18 cellular contexts compared by ENCODE assay signal in genomic region chr2:74745766-74746165, GRCh38.
DNase-seq lines count a peak whose midpoint lies in the region; ATAC-seq, FAIRE-seq and TF ChIP-seq lines count a peak whose summit lies in the region.
"Had no signal": no experiment of that assay in that cellular context is flagged by ENCODE, and none has a peak within 500 bp of the region (broad histone marks: within the 10 kb centered on the region; RNA-seq: fewer than 3 reads in every experiment).

No MANE protein-coding gene starts in this region.

- no peaks in the 10 kb centered on the region for H4K20me1 ChIP-seq in HepG2 (ENCODE audit: insufficient read depth, low read length)

- H3K79me2 ChIP-seq in HepG2 (ENCODE audit: insufficient read depth, low read length) (no peaks in the 10 kb centered on the region), mesendoderm (ENCODE audit: control insufficient read depth, insufficient read depth, low read length) (no peaks in the 10 kb centered on the region)

- H3K27ac Mint-ChIP-seq in type B pancreatic cell, result peak overlapping the region; percentile 29
- H3K27ac Mint-ChIP-seq: CD4-positive, alpha-beta T cell had no signal

- TF ChIP-seq POLR2A in HepG2 (IDR thresholded peaks at IDR 0.05; ENCODE audit: insufficient read depth in 1 of 2, low read depth in 2 of 2, low read length in 2 of 2) (no peak), right lobe of liver (IDR thresholded peaks at IDR 0.05) (no peak)

- H3K9ac ChIP-seq in HepG2 (ENCODE audit: insufficient read depth, low read depth, low read length) (no peak overlapping the region), mucosa of rectum (ENCODE audit: low read depth in 1 of 2, low read length in 2 of 2) (no peak overlapping the region), mesendoderm (ENCODE audit: low read length) (no peak overlapping the region)

- H3K27me3 ChIP-seq in HepG2 (ENCODE audit: control insufficient read depth in 1 of 2, insufficient read depth in 2 of 2, low read length in 2 of 2), result peaks cover 0 to 37% of the 10 kb centered on the region in 2 experiments; a peak in 4 of 5 replicates
- H3K27me3 ChIP-seq in right lobe of liver, result no peaks in the 10 kb centered on the region
- no peaks in the 10 kb centered on the region for H3K27me3 ChIP-seq in mucosa of rectum (ENCODE audit: control insufficient read depth in 2 of 2, insufficient read depth in 2 of 2, low read length in 2 of 2)
- no peaks in the 10 kb centered on the region for H3K27me3 ChIP-seq in mesendoderm (ENCODE audit: insufficient read depth, low read length, poor library complexity)

- intact Hi-C loops in HepG2 (cut with micrococcal nuclease; ENCODE audit: unreplicated experiment) (no loop called here), right lobe of liver (cut with DNase I) (no loop called here)

- no peak overlapping the region for H3K18ac ChIP-seq in mesendoderm (ENCODE audit: low read length)

- no peak overlapping the region for H3K4me3 ChIP-seq in HepG2 (replicated peaks in 1 of 3; ENCODE audit: insufficient read depth in 1 of 3, low read depth in 2 of 3, low read length in 3 of 3)
- no peak overlapping the region for H3K4me3 ChIP-seq in right lobe of liver
- no peak overlapping the region for H3K4me3 ChIP-seq in mucosa of rectum (ENCODE audit: low read length in 2 of 2)
- no peak overlapping the region for H3K4me3 ChIP-seq in mesendoderm (ENCODE audit: low read length)

- H3K4me2 ChIP-seq in HepG2 (ENCODE audit: low read depth, low read length) (no peak overlapping the region), mesendoderm (ENCODE audit: low read length) (no peak overlapping the region)

- in situ Hi-C loops in HepG2 (cut with HindIII; ENCODE audit: extremely low pct_ligation_motif_present, low pct_unique_long_range_greater_than_20kb), result no loop called here

- no peak for TF ChIP-seq EP300 in HepG2 (IDR thresholded peaks at IDR 0.05; ENCODE audit: low read depth in 2 of 2, low read length in 2 of 2)
- no peak for TF ChIP-seq EP300 in HepG2 (CRISPR knock-in tag; IDR thresholded peaks at IDR 0.05; ENCODE audit: borderline replicate concordance)

- no peaks in the 10 kb centered on the region for H3K9me3 Mint-ChIP-seq in type B pancreatic cell
- H3K9me3 Mint-ChIP-seq: CD4-positive, alpha-beta T cell had no signal

- H3K36me3 ChIP-seq in HepG2 (replicated peaks in 1 of 2; ENCODE audit: control insufficient read depth in 1 of 2, insufficient read depth in 2 of 2, low read length in 2 of 2) (no peaks in the 10 kb centered on the region), right lobe of liver (no peaks in the 10 kb centered on the region), mucosa of rectum (ENCODE audit: control insufficient read depth in 2 of 2, insufficient read depth in 2 of 2, low read length in 2 of 2) (no peaks in the 10 kb centered on the region), mesendoderm (ENCODE audit: control insufficient read depth, insufficient read depth, low read length) (no peaks in the 10 kb centered on the region)

- CTCF ChIA-PET in HepG2 (lab: Yijun Ruan, JAX; ENCODE audit: low intra/inter-chr PET ratio, low total read pairs), result no interaction called here

- H3K4me3 Mint-ChIP-seq in type B pancreatic cell, result no peak overlapping the region
- H3K4me3 Mint-ChIP-seq: CD4-positive, alpha-beta T cell had no signal

- H3K9me3 ChIP-seq in HepG2 (ENCODE audit: low read length), result no peaks in the 10 kb centered on the region
- no peaks in the 10 kb centered on the region for H3K9me3 ChIP-seq in right lobe of liver
- no peaks in the 10 kb centered on the region for H3K9me3 ChIP-seq in mucosa of rectum (ENCODE audit: control insufficient read depth in 2 of 2, low read length in 2 of 2)

- H2AFZ ChIP-seq in HepG2 (ENCODE audit: low read length), result no peak overlapping the region

- 60% methylated on average over 8 of the region's 8 CpGs for WGBS in HepG2 (ENCODE audit: low lambda C conversion rate)
- WGBS in right lobe of liver (ENCODE audit: insufficient coverage, low coverage, low lambda C conversion rate, missing lambda C conversion rate), result 68% methylated on average over 4 of the region's 8 CpGs
- WGBS in mesendoderm (ENCODE audit: extremely low coverage, insufficient coverage, low lambda C conversion rate), result no CpG with 5 or more reads among the region's 8 CpGs

- H4K5ac ChIP-seq in mesendoderm (ENCODE audit: low read length), result no peak overlapping the region

- DNase-seq in HepG2 (ENCODE audit: low spot score), result no peak
- DNase-seq in right lobe of liver, result no peak
- no peak for DNase-seq in epithelial cell of prostate (ENCODE audit: low read depth, low spot score)
- no peak for DNase-seq in type B pancreatic cell (ENCODE audit: extremely low spot score, unreplicated experiment)
- no peak for DNase-seq in mesendoderm
- no peak for DNase-seq in COLO668 (lab: John Stamatoyannopoulos, UW; ENCODE audit: unreplicated experiment)
- DNase-seq in activated CD4-positive, alpha-beta T cell treated with anti-CD3 and anti-CD28 coated beads for 48 hours, result no peak
- DNase-seq: CD4-positive, alpha-beta T cell; KG1; MV-4-11; NCI-H1930; NCI-H226; SIG-M5 had no signal

- H3K4me1 Mint-ChIP-seq in type B pancreatic cell (ENCODE audit: unreplicated experiment), result peaks cover 15% of the 10 kb centered on the region

- H3K4me1 ChIP-seq in HepG2 (ENCODE audit: insufficient read depth, low read length), result peaks cover 64% of the 10 kb centered on the region
- no peaks in the 10 kb centered on the region for H3K4me1 ChIP-seq in right lobe of liver
- peaks cover 19 to 26% of the 10 kb centered on the region in 2 donors for H3K4me1 ChIP-seq in mucosa of rectum (ENCODE audit: control insufficient read depth in 2 of 2, insufficient read depth in 2 of 2, low read length in 2 of 2)
- H3K4me1 ChIP-seq in mesendoderm (ENCODE audit: control insufficient read depth, low read depth, low read length), result peaks cover 4% of the 10 kb centered on the region

- no peaks in the 10 kb centered on the region for H3K79me1 ChIP-seq in mesendoderm (ENCODE audit: low read length)

- POLR2A ChIA-PET in HepG2 (lab: Yijun Ruan, JAX), result no interaction called here

- TF ChIP-seq CTCF in HepG2 (CRISPR knock-in tag; IDR thresholded peaks at IDR 0.05) (no peak), right lobe of liver (IDR thresholded peaks at IDR 0.05) (no peak), type B pancreatic cell (conservative IDR thresholded peaks at IDR 0.05) (no peak)

- no peak overlapping the region for H3K4ac ChIP-seq in mesendoderm (ENCODE audit: low read depth, low read length)

- H2BK15ac ChIP-seq in mesendoderm (replicated peaks; ENCODE audit: low read depth), result no peak overlapping the region

- no TSS peak for BruUV-seq in HepG2 (replicated peaks; lab: Mats Ljungman, UMichigan)

- H3K27ac ChIP-seq in HepG2 (ENCODE audit: extremely low read length, insufficient read depth, low read length) (no peak overlapping the region), right lobe of liver (no peak overlapping the region), epithelial cell of prostate (peak overlapping the region; percentile 65), mucosa of rectum (ENCODE audit: low read depth in 2 of 2, low read length in 2 of 2) (peak overlapping the region; percentile 16 to 39), mesendoderm (ENCODE audit: low read depth, low read length) (no peak overlapping the region)

- H4K8ac ChIP-seq in mesendoderm (ENCODE audit: low read depth, low read length), result no peak overlapping the region

- no peak overlapping the region for H2AK5ac ChIP-seq in mesendoderm (ENCODE audit: low read length)

- FAIRE-seq in HepG2 (lab: Jason Lieb, UNC), result no peak
- FAIRE-seq: A204.1, GM12891, GM19239 had no signal

- H2BK5ac ChIP-seq in mesendoderm (ENCODE audit: low read length), result no peak overlapping the region

- H3K23ac ChIP-seq in mesendoderm (ENCODE audit: low read length), result no peak overlapping the region

- ATAC-seq in HepG2, result no peak
- no peak for ATAC-seq in right lobe of liver
- ATAC-seq: SK-N-SH treated with all-trans-retinoic acid at 6 μM for 48 hours had no signal

- H3K27me3 Mint-ChIP-seq in type B pancreatic cell, result peaks cover 12% of the 10 kb centered on the region

- no peaks in the 10 kb centered on the region for H3K36me3 Mint-ChIP-seq in type B pancreatic cell

- H3K56ac ChIP-seq in mesendoderm (ENCODE audit: low read length), result no peak overlapping the region

- TF ChIP-seq RAD21 in HepG2 (CRISPR knock-in tag; IDR thresholded peaks at IDR 0.05), result no peak

- H2BK120ac ChIP-seq in mesendoderm (ENCODE audit: low read depth, low read length), result no peak overlapping the region

TF ChIP-seq in HepG2, 621 proteins besides CTCF, POLR2A, EP300 and RAD21:
- TF ChIP-seq ZBTB38 (CRISPR knock-in tag; IDR thresholded peaks at IDR 0.05) (peak; percentile 27; the same call in 1 of the 2 replicates), SUZ12 (IDR thresholded peaks at IDR 0.05; ENCODE audit: low read depth, low read length) (no peak)
TF ChIP-seq in HepG2: peak in this region for 1.

Comparison
In these comparisons a context has a peak if more than half of its experiments do, and no peak if none do; other contexts are left out.
1. H3K27ac ChIP-seq: peak in epithelial cell of prostate (single experiment) and mucosa of rectum (2 of 2); none in HepG2 (single experiment), right lobe of liver (0 of 3) and mesendoderm (single experiment).